1 cellular context compared by ENCODE assay signal in the genomic region with DNA sequence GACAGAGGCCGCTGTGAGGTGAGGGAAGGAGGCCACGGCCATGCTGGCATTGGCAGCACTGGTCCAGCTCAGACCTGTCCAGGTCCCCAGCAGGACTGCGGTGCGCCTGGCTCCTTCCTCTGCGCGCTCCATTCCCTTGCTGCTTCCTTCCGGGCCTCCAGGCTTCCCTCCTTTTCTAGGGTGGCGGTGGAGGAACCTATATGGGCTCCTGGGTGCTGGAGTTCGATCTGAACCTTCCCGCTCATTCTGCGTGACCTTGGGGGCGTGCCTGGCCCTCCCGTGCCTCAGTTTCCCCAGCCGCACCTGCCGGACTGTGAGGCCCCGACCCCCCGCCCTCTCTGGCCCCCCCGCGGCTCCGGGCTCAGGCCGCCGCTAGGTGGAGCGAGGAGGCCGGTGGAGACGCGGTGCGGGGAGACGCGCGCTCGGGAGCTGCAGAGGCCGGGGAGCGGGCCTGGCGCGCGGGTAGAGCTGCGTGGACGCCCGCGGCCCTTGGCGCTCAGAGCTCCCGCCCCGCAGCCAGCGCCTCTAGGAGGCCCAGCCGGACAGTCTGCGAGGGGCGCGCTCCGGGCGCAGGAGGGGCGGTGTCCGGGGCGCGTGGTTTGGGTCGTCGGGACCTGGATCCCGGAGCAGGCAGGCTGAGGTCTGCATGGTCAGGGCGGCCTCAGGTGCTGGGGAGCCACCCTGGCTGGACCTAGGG.
TF ChIP-seq lines count a peak whose summit lies in the region.

No MANE protein-coding gene starts in this region.

TF ChIP-seq in HepG2, 621 proteins besides CTCF, POLR2A, EP300 and RAD21 (continued from another document and continues in another):
- TF ChIP-seq ATF7-NPFF (CRISPR knock-in tag; IDR thresholded peaks at IDR 0.05; ENCODE audit: low read depth), result peak; percentile 69; the same call in 1 of the 2 replicates
- TF ChIP-seq, protein P1, sequence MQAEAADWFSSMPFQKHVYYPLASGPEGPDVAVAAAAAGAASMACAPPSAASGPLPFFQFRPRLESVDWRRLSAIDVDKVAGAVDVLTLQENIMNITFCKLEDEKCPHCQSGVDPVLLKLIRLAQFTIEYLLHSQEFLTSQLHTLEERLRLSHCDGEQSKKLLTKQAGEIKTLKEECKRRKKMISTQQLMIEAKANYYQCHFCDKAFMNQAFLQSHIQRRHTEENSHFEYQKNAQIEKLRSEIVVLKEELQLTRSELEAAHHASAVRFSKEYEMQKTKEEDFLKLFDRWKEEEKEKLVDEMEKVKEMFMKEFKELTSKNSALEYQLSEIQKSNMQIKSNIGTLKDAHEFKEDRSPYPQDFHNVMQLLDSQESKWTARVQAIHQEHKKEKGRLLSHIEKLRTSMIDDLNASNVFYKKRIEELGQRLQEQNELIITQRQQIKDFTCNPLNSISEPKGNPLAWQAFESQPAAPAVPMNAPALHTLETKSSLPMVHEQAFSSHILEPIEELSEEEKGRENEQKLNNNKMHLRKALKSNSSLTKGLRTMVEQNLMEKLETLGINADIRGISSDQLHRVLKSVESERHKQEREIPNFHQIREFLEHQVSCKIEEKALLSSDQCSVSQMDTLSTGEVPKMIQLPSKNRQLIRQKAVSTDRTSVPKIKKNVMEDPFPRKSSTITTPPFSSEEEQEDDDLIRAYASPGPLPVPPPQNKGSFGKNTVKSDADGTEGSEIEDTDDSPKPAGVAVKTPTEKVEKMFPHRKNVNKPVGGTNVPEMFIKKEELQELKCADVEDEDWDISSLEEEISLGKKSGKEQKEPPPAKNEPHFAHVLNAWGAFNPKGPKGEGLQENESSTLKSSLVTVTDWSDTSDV (CRISPR knock-in tag; IDR thresholded peaks at IDR 0.05), result no peak; the same call in 1 of the 2 replicates
- no peak for TF ChIP-seq TMF1 (CRISPR knock-in tag; IDR thresholded peaks at IDR 0.05; ENCODE audit: low read depth)
- no peak for TF ChIP-seq CEBPG (CRISPR knock-in tag; IDR thresholded peaks at IDR 0.05)
- TF ChIP-seq, protein P2, sequence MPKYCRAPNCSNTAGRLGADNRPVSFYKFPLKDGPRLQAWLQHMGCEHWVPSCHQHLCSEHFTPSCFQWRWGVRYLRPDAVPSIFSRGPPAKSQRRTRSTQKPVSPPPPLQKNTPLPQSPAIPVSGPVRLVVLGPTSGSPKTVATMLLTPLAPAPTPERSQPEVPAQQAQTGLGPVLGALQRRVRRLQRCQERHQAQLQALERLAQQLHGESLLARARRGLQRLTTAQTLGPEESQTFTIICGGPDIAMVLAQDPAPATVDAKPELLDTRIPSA (CRISPR knock-in tag; IDR thresholded peaks at IDR 0.05; ENCODE audit: borderline replicate concordance), result no peak
- TF ChIP-seq KMT2A (CRISPR knock-in tag; IDR thresholded peaks at IDR 0.05), result no peak
- TF ChIP-seq GZF1 (CRISPR knock-in tag; IDR thresholded peaks at IDR 0.05), result no peak
- TF ChIP-seq, protein P3, sequence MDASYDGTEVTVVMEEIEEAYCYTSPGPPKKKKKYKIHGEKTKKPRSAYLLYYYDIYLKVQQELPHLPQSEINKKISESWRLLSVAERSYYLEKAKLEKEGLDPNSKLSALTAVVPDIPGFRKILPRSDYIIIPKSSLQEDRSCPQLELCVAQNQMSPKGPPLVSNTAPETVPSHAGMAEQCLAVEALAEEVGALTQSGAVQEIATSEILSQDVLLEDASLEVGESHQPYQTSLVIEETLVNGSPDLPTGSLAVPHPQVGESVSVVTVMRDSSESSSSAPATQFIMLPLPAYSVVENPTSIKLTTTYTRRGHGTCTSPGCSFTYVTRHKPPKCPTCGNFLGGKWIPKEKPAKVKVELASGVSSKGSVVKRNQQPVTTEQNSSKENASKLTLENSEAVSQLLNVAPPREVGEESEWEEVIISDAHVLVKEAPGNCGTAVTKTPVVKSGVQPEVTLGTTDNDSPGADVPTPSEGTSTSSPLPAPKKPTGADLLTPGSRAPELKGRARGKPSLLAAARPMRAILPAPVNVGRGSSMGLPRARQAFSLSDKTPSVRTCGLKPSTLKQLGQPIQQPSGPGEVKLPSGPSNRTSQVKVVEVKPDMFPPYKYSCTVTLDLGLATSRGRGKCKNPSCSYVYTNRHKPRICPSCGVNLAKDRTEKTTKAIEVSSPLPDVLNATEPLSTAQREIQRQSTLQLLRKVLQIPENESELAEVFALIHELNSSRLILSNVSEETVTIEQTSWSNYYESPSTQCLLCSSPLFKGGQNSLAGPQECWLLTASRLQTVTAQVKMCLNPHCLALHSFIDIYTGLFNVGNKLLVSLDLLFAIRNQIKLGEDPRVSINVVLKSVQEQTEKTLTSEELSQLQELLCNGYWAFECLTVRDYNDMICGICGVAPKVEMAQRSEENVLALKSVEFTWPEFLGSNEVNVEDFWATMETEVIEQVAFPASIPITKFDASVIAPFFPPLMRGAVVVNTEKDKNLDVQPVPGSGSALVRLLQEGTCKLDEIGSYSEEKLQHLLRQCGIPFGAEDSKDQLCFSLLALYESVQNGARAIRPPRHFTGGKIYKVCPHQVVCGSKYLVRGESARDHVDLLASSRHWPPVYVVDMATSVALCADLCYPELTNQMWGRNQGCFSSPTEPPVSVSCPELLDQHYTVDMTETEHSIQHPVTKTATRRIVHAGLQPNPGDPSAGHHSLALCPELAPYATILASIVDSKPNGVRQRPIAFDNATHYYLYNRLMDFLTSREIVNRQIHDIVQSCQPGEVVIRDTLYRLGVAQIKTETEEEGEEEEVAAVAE (CRISPR knock-in tag; IDR thresholded peaks at IDR 0.05; ENCODE audit: borderline replicate concordance), result no peak
- TF ChIP-seq MLLT10 (CRISPR knock-in tag; IDR thresholded peaks at IDR 0.05), result no peak
- no peak for TF ChIP-seq ZNF619 (CRISPR knock-in tag; IDR thresholded peaks at IDR 0.05)
- TF ChIP-seq MAF1 (CRISPR knock-in tag; IDR thresholded peaks at IDR 0.05; ENCODE audit: borderline replicate concordance), result no peak
- no peak for TF ChIP-seq RARG (CRISPR knock-in tag; IDR thresholded peaks at IDR 0.05; ENCODE audit: low read depth)
- TF ChIP-seq, protein P4, sequence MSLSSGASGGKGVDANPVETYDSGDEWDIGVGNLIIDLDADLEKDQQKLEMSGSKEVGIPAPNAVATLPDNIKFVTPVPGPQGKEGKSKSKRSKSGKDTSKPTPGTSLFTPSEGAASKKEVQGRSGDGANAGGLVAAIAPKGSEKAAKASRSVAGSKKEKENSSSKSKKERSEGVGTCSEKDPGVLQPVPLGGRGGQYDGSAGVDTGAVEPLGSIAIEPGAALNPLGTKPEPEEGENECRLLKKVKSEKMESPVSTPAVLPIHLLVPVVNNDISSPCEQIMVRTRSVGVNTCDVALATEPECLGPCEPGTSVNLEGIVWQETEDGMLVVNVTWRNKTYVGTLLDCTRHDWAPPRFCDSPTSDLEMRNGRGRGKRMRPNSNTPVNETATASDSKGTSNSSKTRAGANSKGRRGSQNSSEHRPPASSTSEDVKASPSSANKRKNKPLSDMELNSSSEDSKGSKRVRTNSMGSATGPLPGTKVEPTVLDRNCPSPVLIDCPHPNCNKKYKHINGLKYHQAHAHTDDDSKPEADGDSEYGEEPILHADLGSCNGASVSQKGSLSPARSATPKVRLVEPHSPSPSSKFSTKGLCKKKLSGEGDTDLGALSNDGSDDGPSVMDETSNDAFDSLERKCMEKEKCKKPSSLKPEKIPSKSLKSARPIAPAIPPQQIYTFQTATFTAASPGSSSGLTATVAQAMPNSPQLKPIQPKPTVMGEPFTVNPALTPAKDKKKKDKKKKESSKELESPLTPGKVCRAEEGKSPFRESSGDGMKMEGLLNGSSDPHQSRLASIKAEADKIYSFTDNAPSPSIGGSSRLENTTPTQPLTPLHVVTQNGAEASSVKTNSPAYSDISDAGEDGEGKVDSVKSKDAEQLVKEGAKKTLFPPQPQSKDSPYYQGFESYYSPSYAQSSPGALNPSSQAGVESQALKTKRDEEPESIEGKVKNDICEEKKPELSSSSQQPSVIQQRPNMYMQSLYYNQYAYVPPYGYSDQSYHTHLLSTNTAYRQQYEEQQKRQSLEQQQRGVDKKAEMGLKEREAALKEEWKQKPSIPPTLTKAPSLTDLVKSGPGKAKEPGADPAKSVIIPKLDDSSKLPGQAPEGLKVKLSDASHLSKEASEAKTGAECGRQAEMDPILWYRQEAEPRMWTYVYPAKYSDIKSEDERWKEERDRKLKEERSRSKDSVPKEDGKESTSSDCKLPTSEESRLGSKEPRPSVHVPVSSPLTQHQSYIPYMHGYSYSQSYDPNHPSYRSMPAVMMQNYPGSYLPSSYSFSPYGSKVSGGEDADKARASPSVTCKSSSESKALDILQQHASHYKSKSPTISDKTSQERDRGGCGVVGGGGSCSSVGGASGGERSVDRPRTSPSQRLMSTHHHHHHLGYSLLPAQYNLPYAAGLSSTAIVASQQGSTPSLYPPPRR (CRISPR knock-in tag; IDR thresholded peaks at IDR 0.05; ENCODE audit: borderline replicate concordance), result no peak
- no peak for TF ChIP-seq HNRNPUL1 (IDR thresholded peaks at IDR 0.05; ENCODE audit: low read depth, low read length)
- TF ChIP-seq KAT7 (CRISPR knock-in tag; IDR thresholded peaks at IDR 0.05; ENCODE audit: borderline replicate concordance), result peak; percentile 73; the same call in 1 of the 2 replicates
- TF ChIP-seq ZFY (CRISPR knock-in tag; IDR thresholded peaks at IDR 0.05), result peak; percentile 39; the same call in 1 of the 2 replicates
- TF ChIP-seq, protein P5, sequence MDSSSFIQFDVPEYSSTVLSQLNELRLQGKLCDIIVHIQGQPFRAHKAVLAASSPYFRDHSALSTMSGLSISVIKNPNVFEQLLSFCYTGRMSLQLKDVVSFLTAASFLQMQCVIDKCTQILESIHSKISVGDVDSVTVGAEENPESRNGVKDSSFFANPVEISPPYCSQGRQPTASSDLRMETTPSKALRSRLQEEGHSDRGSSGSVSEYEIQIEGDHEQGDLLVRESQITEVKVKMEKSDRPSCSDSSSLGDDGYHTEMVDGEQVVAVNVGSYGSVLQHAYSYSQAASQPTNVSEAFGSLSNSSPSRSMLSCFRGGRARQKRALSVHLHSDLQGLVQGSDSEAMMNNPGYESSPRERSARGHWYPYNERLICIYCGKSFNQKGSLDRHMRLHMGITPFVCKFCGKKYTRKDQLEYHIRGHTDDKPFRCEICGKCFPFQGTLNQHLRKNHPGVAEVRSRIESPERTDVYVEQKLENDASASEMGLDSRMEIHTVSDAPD (CRISPR knock-in tag; IDR thresholded peaks at IDR 0.05), result no peak; the same call in 1 of the 2 replicates
- no peak for TF ChIP-seq ATF7 (IDR thresholded peaks at IDR 0.05)
- no peak for TF ChIP-seq ATF7 (CRISPR knock-in tag; IDR thresholded peaks at IDR 0.05)
- TF ChIP-seq KLF16 (CRISPR knock-in tag; IDR thresholded peaks at IDR 0.05), result peak in 1 of 2 experiments; percentile 53; a peak in 1 of 4 replicates
- TF ChIP-seq, protein P6, sequence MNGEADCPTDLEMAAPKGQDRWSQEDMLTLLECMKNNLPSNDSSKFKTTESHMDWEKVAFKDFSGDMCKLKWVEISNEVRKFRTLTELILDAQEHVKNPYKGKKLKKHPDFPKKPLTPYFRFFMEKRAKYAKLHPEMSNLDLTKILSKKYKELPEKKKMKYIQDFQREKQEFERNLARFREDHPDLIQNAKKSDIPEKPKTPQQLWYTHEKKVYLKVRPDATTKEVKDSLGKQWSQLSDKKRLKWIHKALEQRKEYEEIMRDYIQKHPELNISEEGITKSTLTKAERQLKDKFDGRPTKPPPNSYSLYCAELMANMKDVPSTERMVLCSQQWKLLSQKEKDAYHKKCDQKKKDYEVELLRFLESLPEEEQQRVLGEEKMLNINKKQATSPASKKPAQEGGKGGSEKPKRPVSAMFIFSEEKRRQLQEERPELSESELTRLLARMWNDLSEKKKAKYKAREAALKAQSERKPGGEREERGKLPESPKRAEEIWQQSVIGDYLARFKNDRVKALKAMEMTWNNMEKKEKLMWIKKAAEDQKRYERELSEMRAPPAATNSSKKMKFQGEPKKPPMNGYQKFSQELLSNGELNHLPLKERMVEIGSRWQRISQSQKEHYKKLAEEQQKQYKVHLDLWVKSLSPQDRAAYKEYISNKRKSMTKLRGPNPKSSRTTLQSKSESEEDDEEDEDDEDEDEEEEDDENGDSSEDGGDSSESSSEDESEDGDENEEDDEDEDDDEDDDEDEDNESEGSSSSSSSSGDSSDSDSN (CRISPR knock-in tag; IDR thresholded peaks at IDR 0.05), result peak; percentile 61; the same call in 1 of the 2 replicates
- no peak for TF ChIP-seq MTF2 (CRISPR knock-in tag; IDR thresholded peaks at IDR 0.05; ENCODE audit: borderline replicate concordance)
- peak; percentile 49; the same call in 1 of the 2 replicates for TF ChIP-seq KDM5B (CRISPR knock-in tag; IDR thresholded peaks at IDR 0.05; ENCODE audit: borderline replicate concordance)
- TF ChIP-seq SUZ12 (IDR thresholded peaks at IDR 0.05; ENCODE audit: low read depth, low read length), result no peak
- no peak for TF ChIP-seq ARHGAP35 (CRISPR knock-in tag; IDR thresholded peaks at IDR 0.05; ENCODE audit: borderline replicate concordance)
- TF ChIP-seq ARID2 (CRISPR knock-in tag; IDR thresholded peaks at IDR 0.05; ENCODE audit: borderline replicate concordance), result no peak
- no peak for TF ChIP-seq SYNCRIP (IDR thresholded peaks at IDR 0.05; ENCODE audit: insufficient read depth, low read depth, low read length)
- no peak for TF ChIP-seq TBX2 (CRISPR knock-in tag; IDR thresholded peaks at IDR 0.05; ENCODE audit: borderline replicate concordance)
- TF ChIP-seq ZNF879 (CRISPR knock-in tag; IDR thresholded peaks at IDR 0.05), result no peak
- no peak for TF ChIP-seq RELA (CRISPR knock-in tag; IDR thresholded peaks at IDR 0.05)
- no peak for TF ChIP-seq ARNT (IDR thresholded peaks at IDR 0.05)
- TF ChIP-seq, protein P7, sequence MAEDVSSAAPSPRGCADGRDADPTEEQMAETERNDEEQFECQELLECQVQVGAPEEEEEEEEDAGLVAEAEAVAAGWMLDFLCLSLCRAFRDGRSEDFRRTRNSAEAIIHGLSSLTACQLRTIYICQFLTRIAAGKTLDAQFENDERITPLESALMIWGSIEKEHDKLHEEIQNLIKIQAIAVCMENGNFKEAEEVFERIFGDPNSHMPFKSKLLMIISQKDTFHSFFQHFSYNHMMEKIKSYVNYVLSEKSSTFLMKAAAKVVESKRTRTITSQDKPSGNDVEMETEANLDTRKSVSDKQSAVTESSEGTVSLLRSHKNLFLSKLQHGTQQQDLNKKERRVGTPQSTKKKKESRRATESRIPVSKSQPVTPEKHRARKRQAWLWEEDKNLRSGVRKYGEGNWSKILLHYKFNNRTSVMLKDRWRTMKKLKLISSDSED (CRISPR knock-in tag; IDR thresholded peaks at IDR 0.05), result 0 out of 2 replicates have a peak, but pooled peaks have one; percentile 35
- TF ChIP-seq ZNF441 (CRISPR knock-in tag; IDR thresholded peaks at IDR 0.05; ENCODE audit: borderline replicate concordance), result no peak
- no peak for TF ChIP-seq REXO4 (CRISPR knock-in tag; IDR thresholded peaks at IDR 0.05; ENCODE audit: borderline replicate concordance)
- no peak for TF ChIP-seq MIER3 (CRISPR knock-in tag; IDR thresholded peaks at IDR 0.05; ENCODE audit: borderline replicate concordance)
- TF ChIP-seq, protein P8, sequence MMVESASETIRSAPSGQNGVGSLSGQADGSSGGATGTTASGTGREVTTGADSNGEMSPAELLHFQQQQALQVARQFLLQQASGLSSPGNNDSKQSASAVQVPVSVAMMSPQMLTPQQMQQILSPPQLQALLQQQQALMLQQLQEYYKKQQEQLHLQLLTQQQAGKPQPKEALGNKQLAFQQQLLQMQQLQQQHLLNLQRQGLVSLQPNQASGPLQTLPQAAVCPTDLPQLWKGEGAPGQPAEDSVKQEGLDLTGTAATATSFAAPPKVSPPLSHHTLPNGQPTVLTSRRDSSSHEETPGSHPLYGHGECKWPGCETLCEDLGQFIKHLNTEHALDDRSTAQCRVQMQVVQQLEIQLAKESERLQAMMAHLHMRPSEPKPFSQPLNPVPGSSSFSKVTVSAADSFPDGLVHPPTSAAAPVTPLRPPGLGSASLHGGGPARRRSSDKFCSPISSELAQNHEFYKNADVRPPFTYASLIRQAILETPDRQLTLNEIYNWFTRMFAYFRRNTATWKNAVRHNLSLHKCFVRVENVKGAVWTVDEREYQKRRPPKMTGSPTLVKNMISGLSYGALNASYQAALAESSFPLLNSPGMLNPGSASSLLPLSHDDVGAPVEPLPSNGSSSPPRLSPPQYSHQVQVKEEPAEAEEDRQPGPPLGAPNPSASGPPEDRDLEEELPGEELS (CRISPR knock-in tag; IDR thresholded peaks at IDR 0.05), result no peak
